ENCODE assay signal across 8 cellular contexts in genomic region chr1:25336922-25337354, GRCh38. TPM values are rescaled to one million over a fixed set of nuclear protein-coding genes. Genes with fewer than 3 reads are reported as not detected.
DNase-seq lines count a peak whose midpoint lies in the region; ATAC-seq, FAIRE-seq and TF ChIP-seq lines count a peak whose summit lies in the region.
"Not testable (repeated sequence)": the region's sequence is repeated elsewhere in the genome, so short reads cannot be mapped to it uniquely, and the experiment has no call there.

No MANE protein-coding gene starts in this region.

- H3F3A ChIP-seq in smooth muscle cell (ENCODE audit: low read depth) = not testable (repeated sequence)

- peaks cover 34% of the 10 kb centered on the region for H3K79me2 ChIP-seq in smooth muscle cell (ENCODE audit: low read depth)

- not testable (repeated sequence) for TF ChIP-seq EP300 in esophagus muscularis mucosa (IDR thresholded peaks at IDR 0.05)

- intact Hi-C loops in esophagus muscularis mucosa (cut with DNase I) = loop anchor here (5.0 kb wide), 1 partner anchor 90 kb away; the partner anchor contains the start of gene RSRP1

- TF ChIP-seq POLR2A in Raji (IDR thresholded peaks at IDR 0.05; ENCODE audit: insufficient read depth, low read depth, low read length) = 0 out of 2 replicates have a peak, but pooled peaks have one; percentile 23
- not testable (repeated sequence) for TF ChIP-seq POLR2A in esophagus muscularis mucosa (IDR thresholded peaks at IDR 0.05; ENCODE audit: low read depth)

- H3K27ac ChIP-seq in esophagus muscularis mucosa (replicated peaks in 1 of 4) = peak overlapping the region in 1 of 4 donors; percentile 35
- not testable (repeated sequence) for H3K27ac ChIP-seq in smooth muscle cell (ENCODE audit: low read depth)

- not testable (repeated sequence) for H3K9me3 ChIP-seq in esophagus muscularis mucosa; smooth muscle cell (replicated peaks; ENCODE audit: low read depth)

- peak; percentile 13; the same call in 1 of the 2 replicates for TF ChIP-seq CTCF in AG10803 (conservative IDR thresholded peaks at IDR 0.05; ENCODE audit: low read length)
- not testable (repeated sequence) for TF ChIP-seq CTCF in esophagus muscularis mucosa (IDR thresholded peaks at IDR 0.05); smooth muscle cell (IDR thresholded peaks at IDR 0.05; ENCODE audit: borderline replicate concordance, insufficient read depth, poor library complexity, severe bottlenecking)

- H4K20me1 ChIP-seq in smooth muscle cell (ENCODE audit: low read depth) = peaks cover 28% of the 10 kb centered on the region

- H3K4me3 ChIP-seq in AG10803 (ENCODE audit: low read length) = peak overlapping the region; percentile 75
- H3K4me3 ChIP-seq in esophagus muscularis mucosa = peak overlapping the region; percentile 68 to 97 (median 84)
- peak overlapping the region; percentile 71 for H3K4me3 ChIP-seq in smooth muscle cell

- H3K4me1 ChIP-seq in esophagus muscularis mucosa (peaks cover 18 to 33% (median 30%) of the 10 kb centered on the region in 4 donors), smooth muscle cell (ENCODE audit: low read depth) (peaks cover 15% of the 10 kb centered on the region)

- 0% methylated on average over 11 of the region's 29 CpGs for WGBS in esophagus muscularis mucosa
- under 1% methylated on average over 24 of the region's 29 CpGs for WGBS in smooth muscle cell (ENCODE audit: low lambda C conversion rate)

- not testable (repeated sequence) for H3K36me3 ChIP-seq in esophagus muscularis mucosa; smooth muscle cell (ENCODE audit: low read depth)

- peak overlapping the region; percentile 99 for H3K4me2 ChIP-seq in smooth muscle cell

- H3K9ac ChIP-seq in smooth muscle cell (ENCODE audit: low read depth) = peak overlapping the region; percentile 48

- not testable (repeated sequence) for H2AFZ ChIP-seq in smooth muscle cell (ENCODE audit: low read depth)

- FAIRE-seq in HTR-8/SVneo (lab: Jason Lieb, UNC) = peak; percentile 54

- peak; percentile 39 for ATAC-seq in GM19438 (IDR thresholded peaks at IDR 0.05; ENCODE audit: low read depth, unreplicated experiment)

- not testable (repeated sequence) for H3K27me3 ChIP-seq in esophagus muscularis mucosa; smooth muscle cell (ENCODE audit: low read depth)

- not testable (repeated sequence) for DNase-seq in AG10803 (ENCODE audit: low read depth); HTR-8/SVneo (ENCODE audit: insufficient read length, low spot score); esophagus muscularis mucosa (ENCODE audit: extremely low spot score); smooth muscle cell (lab: John Stamatoyannopoulos, UW; ENCODE audit: unreplicated experiment)
- peak; percentile 29 for DNase-seq in activated naive CD4-positive, alpha-beta T cell treated with Interleukin-2 at 50 U/mL for 16 hours
- peak; percentile 7 for DNase-seq in medulla oblongata (ENCODE audit: extremely low spot score)

RNA-seq across cellular contexts. Expression of gene TMEM50A, which starts 1.2 kb away (rescaled TPM):
- 100 to 1,000 TPM in 1 of 4 donors, 10 to 100 TPM in 3; 85.1 to 106 (median 98.4) TPM for total RNA-seq in esophagus muscularis mucosa
- 102 and 133 TPM in 2 replicates for total RNA-seq in smooth muscle cell
- 156 and 162 TPM in 2 replicates for polyA plus RNA-seq in smooth muscle cell
